ENCODE assay signal across 19 cellular contexts in the genomic region with DNA sequence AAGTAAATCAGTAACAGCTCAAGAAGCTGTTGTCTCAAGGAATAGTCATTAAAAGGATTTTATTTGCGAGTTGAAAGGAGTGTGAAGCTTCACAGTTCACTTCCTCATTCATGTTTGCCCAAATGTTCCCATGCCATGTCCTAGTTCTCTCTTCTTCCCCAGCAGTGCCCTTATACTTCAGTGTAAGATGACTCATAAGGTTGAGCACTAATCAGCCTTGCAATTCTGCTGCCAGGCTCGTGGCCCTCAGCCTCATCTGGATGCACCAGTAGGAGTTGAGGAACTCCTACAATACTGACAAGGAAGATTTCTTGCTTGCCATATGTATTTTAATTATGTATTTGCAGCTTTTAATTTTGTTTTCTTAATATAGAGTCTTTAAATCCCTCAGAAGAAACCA.
DNase-seq lines count a peak whose midpoint lies in the region; ATAC-seq and TF ChIP-seq lines count a peak whose summit lies in the region.
"Had no signal": no experiment of that assay in that cellular context is flagged by ENCODE, and none has a peak within 500 bp of the region (broad histone marks: within the 10 kb centered on the region; RNA-seq: fewer than 3 reads in every experiment).

No MANE protein-coding gene starts in this region.

- in situ Hi-C loops in mammary epithelial cell (cut with MboI; ENCODE audit: low sequenced_read_pairs in 2 of 2) = no loop called here

- peaks cover 14% of the 10 kb centered on the region for H3K4me1 Mint-ChIP-seq in MCF 10A (ENCODE audit: insufficient read depth, unreplicated experiment)
- H3K4me1 Mint-ChIP-seq: CD8-positive, alpha-beta memory T cell had no signal

- no peaks in the 10 kb centered on the region for H3K36me3 ChIP-seq in mammary epithelial cell (ENCODE audit: insufficient read depth, low read length)
- H3K36me3 ChIP-seq: Peyer's patch had no signal

- DNase-seq in MCF 10A (ENCODE audit: unreplicated experiment) = peak; percentile 3
- DNase-seq in mammary epithelial cell = no peak
- peak; percentile 7 for DNase-seq in NB4 (ENCODE audit: low read depth)
- DNase-seq in glomerular visceral epithelial cell (ENCODE audit: extremely low spot score) = peak; percentile 1
- DNase-seq in NCI-H69 (lab: John Stamatoyannopoulos, UW) = no peak
- DNase-seq: CD8-positive, alpha-beta memory T cell; EL; GF-D8; H7; Karpas-422; MM.1S; NCI-H1417; NCI-H187; Peyer's patch had no signal

- TF ChIP-seq POLR2A in NB4 (IDR thresholded peaks at IDR 0.05; ENCODE audit: extremely low read depth, insufficient read length) = no peak

- H3K4me3 Mint-ChIP-seq in MCF 10A (ENCODE audit: unreplicated experiment) = no peak overlapping the region
- H3K4me3 Mint-ChIP-seq: CD8-positive, alpha-beta memory T cell had no signal

- no peak overlapping the region for H3K9ac ChIP-seq in mammary epithelial cell (ENCODE audit: insufficient read depth, low read length)

- no peaks in the 10 kb centered on the region for H3K79me2 ChIP-seq in mammary epithelial cell (ENCODE audit: insufficient read depth, low read length)

- H3K27me3 ChIP-seq in mammary epithelial cell (ENCODE audit: insufficient read depth, low read length) = no peaks in the 10 kb centered on the region
- H3K27me3 ChIP-seq: Peyer's patch had no signal

- no peaks in the 10 kb centered on the region for H3K27me3 Mint-ChIP-seq in MCF 10A (ENCODE audit: insufficient read depth, unreplicated experiment)
- H3K27me3 Mint-ChIP-seq: CD8-positive, alpha-beta memory T cell had no signal

- no peak overlapping the region for H3K27ac ChIP-seq in mammary epithelial cell (ENCODE audit: insufficient read depth, low read depth, low read length)
- H3K27ac ChIP-seq: C4-2B, Peyer's patch had no signal

- no peak overlapping the region for H3K4me2 ChIP-seq in mammary epithelial cell (ENCODE audit: insufficient read depth, low read depth, low read length)

- ATAC-seq in GM21528 (IDR thresholded peaks at IDR 0.05; ENCODE audit: low FRiP score, unreplicated experiment) (no peak), GM18870 (IDR thresholded peaks at IDR 0.05; ENCODE audit: unreplicated experiment) (no peak), GM18517 (IDR thresholded peaks at IDR 0.05; ENCODE audit: unreplicated experiment) (no peak)
- ATAC-seq: SK-N-SH treated with all-trans-retinoic acid at 6 μM for 48 hours had no signal

- H3K36me3 Mint-ChIP-seq in MCF 10A (ENCODE audit: insufficient read depth, unreplicated experiment) = no peaks in the 10 kb centered on the region
- H3K36me3 Mint-ChIP-seq: CD8-positive, alpha-beta memory T cell had no signal

- POLR2A ChIA-PET in MCF 10A (lab: Yijun Ruan, JAX) = no interaction called here

- no peaks in the 10 kb centered on the region for H3K4me1 ChIP-seq in mammary epithelial cell (ENCODE audit: insufficient read depth, low read length)
- H3K4me1 ChIP-seq: Peyer's patch had no signal

- TF ChIP-seq CTCF in MCF 10A (IDR thresholded peaks at IDR 0.05; ENCODE audit: unreplicated experiment) (no peak), mammary epithelial cell (conservative IDR thresholded peaks at IDR 0.05 in 1 of 2, IDR thresholded peaks at IDR 0.05 in 1 of 2; ENCODE audit: extremely low read depth in 1 of 2, insufficient read depth in 1 of 2, low read depth in 1 of 2, low read length in 2 of 2) (no peak), NB4 (IDR thresholded peaks at IDR 0.05; ENCODE audit: low read depth, low read length) (no peak)

- no peak overlapping the region for H3K4me3 ChIP-seq in mammary epithelial cell (replicated peaks in 1 of 3; ENCODE audit: insufficient read depth in 1 of 3, low read depth in 2 of 3, low read length in 3 of 3)
- no peak overlapping the region for H3K4me3 ChIP-seq in NB4 (ENCODE audit: low read depth, low read length)
- H3K4me3 ChIP-seq: Peyer's patch had no signal

- H3K9me3 ChIP-seq in mammary epithelial cell (replicated peaks; ENCODE audit: insufficient read depth, low read length) = no peaks in the 10 kb centered on the region
- H3K9me3 ChIP-seq: Peyer's patch had no signal

- no peaks in the 10 kb centered on the region for H3K9me3 Mint-ChIP-seq in MCF 10A (ENCODE audit: unreplicated experiment)

- H3K27ac Mint-ChIP-seq in MCF 10A (ENCODE audit: low read depth, unreplicated experiment) = no peak overlapping the region
- H3K27ac Mint-ChIP-seq: CD8-positive, alpha-beta memory T cell had no signal

- BruUV-seq in MCF 10A (replicated peaks; lab: Mats Ljungman, UMichigan) (no TSS peak), mammary epithelial cell (replicated peaks; lab: Mats Ljungman, UMichigan) (no TSS peak)

- dilution Hi-C loops in mammary epithelial cell (cut with HindIII; ENCODE audit: low sequenced_read_pairs) = no loop called here

- CTCF ChIA-PET in MCF 10A (lab: Yijun Ruan, JAX) (no interaction called here), mammary epithelial cell (lab: Charles Lee; ENCODE audit: low non-redundant PET) (no interaction called here)

- peaks cover 2% of the 10 kb centered on the region for H4K20me1 ChIP-seq in mammary epithelial cell (ENCODE audit: insufficient read depth, low read length)

- WGBS in mammary epithelial cell (ENCODE audit: low coverage, missing lambda C conversion rate) = 41% methylated on average over 2 of the region's 2 CpGs

- no peak overlapping the region for H2AFZ ChIP-seq in mammary epithelial cell (ENCODE audit: low read depth, low read length)

- intact Hi-C loops in MCF 10A (cut with micrococcal nuclease) (no loop called here), mammary epithelial cell (cut with micrococcal nuclease) (no loop called here)

Comparison
In these comparisons a context has a peak if more than half of its experiments do, and no peak if none do; other contexts are left out.
1. DNase-seq: peak in MCF 10A (single experiment), NB4 (single experiment) and glomerular visceral epithelial cell (single experiment); none in mammary epithelial cell (single experiment) and NCI-H69 (single experiment).